In the genomic region with DNA sequence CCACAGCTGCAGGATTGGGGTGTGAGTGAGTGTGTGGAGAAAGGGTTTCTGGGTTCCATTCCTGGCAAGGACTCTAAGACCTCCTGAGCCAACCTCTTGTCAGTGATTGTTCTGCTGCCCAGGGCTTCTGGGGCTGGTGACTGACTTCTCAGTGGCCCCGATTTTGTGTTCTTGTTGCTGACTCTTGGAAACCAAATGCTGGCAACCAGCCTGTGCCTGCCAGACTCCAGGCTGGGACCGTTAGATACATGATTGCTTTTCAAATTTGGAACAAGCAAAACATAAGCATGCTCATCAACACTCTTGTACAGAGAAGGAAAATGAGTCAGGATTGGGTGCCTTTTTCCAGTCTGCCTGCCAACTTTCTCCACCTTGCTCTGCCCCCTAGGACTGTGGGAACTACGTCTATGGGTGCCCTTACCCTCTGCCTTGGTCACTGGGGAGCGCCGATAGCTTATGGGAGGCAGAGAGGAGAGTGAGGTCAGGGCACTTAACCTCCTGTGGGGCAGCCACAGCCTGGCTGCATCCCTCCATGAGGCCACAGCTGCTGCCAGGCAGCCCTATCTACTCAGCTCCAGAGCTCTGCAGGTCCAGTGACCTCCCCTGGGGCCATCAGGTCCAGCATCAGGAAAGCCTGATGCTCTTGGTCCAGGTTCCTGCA, we compare ENCODE assay signal across 10 cellular contexts. TPM values are rescaled to one million over a fixed set of nuclear protein-coding genes. Genes with fewer than 3 reads are reported as not detected.
DNase-seq lines count a peak whose midpoint lies in the region; ATAC-seq and TF ChIP-seq lines count a peak whose summit lies in the region.
"Had no signal": no experiment of that assay in that cellular context is flagged by ENCODE, and none has a peak within 500 bp of the region (broad histone marks: within the 10 kb centered on the region; RNA-seq: fewer than 3 reads in every experiment).

No MANE protein-coding gene starts in this region.

- CTCF ChIA-PET in mammary epithelial cell (lab: Charles Lee; ENCODE audit: low non-redundant PET): no interaction called here

- peak overlapping the region; percentile 25 to 69 (median 59) for H3K27ac ChIP-seq in Peyer's patch
- no peak overlapping the region for H3K27ac ChIP-seq in mammary epithelial cell (ENCODE audit: insufficient read depth, low read depth, low read length)
- H3K27ac ChIP-seq: cardiac muscle cell, HL-60 had no signal

- H3K36me3 ChIP-seq in Peyer's patch: no peaks in the 10 kb centered on the region
- no peaks in the 10 kb centered on the region for H3K36me3 ChIP-seq in mammary epithelial cell (ENCODE audit: insufficient read depth, low read length)
- H3K36me3 ChIP-seq: cardiac muscle cell had no signal

- H3K9me3 ChIP-seq in Peyer's patch: no peaks in the 10 kb centered on the region
- H3K9me3 ChIP-seq in mammary epithelial cell (replicated peaks; ENCODE audit: insufficient read depth, low read length): no peaks in the 10 kb centered on the region

- no peaks in the 10 kb centered on the region for H4K20me1 ChIP-seq in mammary epithelial cell (ENCODE audit: insufficient read depth, low read length)

- DNase-seq in Peyer's patch (peak in 1 of 3 donors; percentile 43), hippocampal formation (lab: John Stamatoyannopoulos, UW) (peak; percentile 44 to 49), mammary epithelial cell (no peak)
- DNase-seq in activated naive CD8-positive, alpha-beta T cell treated with anti-CD3 and anti-CD28 coated beads, Interleukin-2, amount 10 ng/mL, durations not matched to agents 7 days and 5 days: peak; percentile 34
- DNase-seq: NCI-H2227 treated with DMSO at 0.1 percent for 48 hours had no signal

- POLR2A ChIA-PET in activated naive CD8-positive, alpha-beta T cell treated with anti-CD3 and anti-CD28 coated beads, Interleukin-2, amount 10 ng/mL, durations not matched to agents 7 days and 5 days (lab: Charles Lee): interaction anchor here (0.9 to 3.9 kb wide), 8 partner anchors 11 to 182 kb away, joined by 3 to 61 read pairs (median 6); a partner anchor contains a TSS

- dilution Hi-C loops in mammary epithelial cell (cut with HindIII; ENCODE audit: low sequenced_read_pairs): no loop called here

- peak overlapping the region; percentile 97 for H3K27ac Mint-ChIP-seq in activated naive CD8-positive, alpha-beta T cell treated with anti-CD3 and anti-CD28 coated beads, Interleukin-2, amount 10 ng/mL, durations not matched to agents 7 days and 5 days
- peak overlapping the region; percentile 90 for H3K27ac Mint-ChIP-seq in stimulated activated naive CD8-positive, alpha-beta T cell treated with anti-CD3 and anti-CD28 coated beads, Interleukin-15, Interleukin-2, amounts not matched to agents 100 ng/mL and 50 ng/mL, for 24 hours

- peaks cover 73% of the 10 kb centered on the region for H3K4me1 Mint-ChIP-seq in activated naive CD8-positive, alpha-beta T cell treated with anti-CD3 and anti-CD28 coated beads, Interleukin-2, amount 10 ng/mL, durations not matched to agents 7 days and 5 days
- peaks cover 65% of the 10 kb centered on the region for H3K4me1 Mint-ChIP-seq in stimulated activated naive CD8-positive, alpha-beta T cell treated with anti-CD3 and anti-CD28 coated beads, Interleukin-15, Interleukin-2, amounts not matched to agents 100 ng/mL and 50 ng/mL, for 24 hours (ENCODE audit: low read depth)

- no peak overlapping the region for H3K9ac ChIP-seq in mammary epithelial cell (ENCODE audit: insufficient read depth, low read length)

- H3K4me3 ChIP-seq in Peyer's patch: no peak overlapping the region
- no peak overlapping the region for H3K4me3 ChIP-seq in mammary epithelial cell (replicated peaks in 1 of 3; ENCODE audit: insufficient read depth in 1 of 3, low read depth in 2 of 3, low read length in 3 of 3)
- H3K4me3 ChIP-seq: cardiac muscle cell had no signal

- H3K4me3 Mint-ChIP-seq in activated naive CD8-positive, alpha-beta T cell treated with anti-CD3 and anti-CD28 coated beads, Interleukin-2, amount 10 ng/mL, durations not matched to agents 7 days and 5 days: peak overlapping the region; percentile 78
- H3K4me3 Mint-ChIP-seq in stimulated activated naive CD8-positive, alpha-beta T cell treated with anti-CD3 and anti-CD28 coated beads, Interleukin-15, Interleukin-2, amounts not matched to agents 100 ng/mL and 50 ng/mL, for 24 hours: peak overlapping the region; percentile 60

- no peaks in the 10 kb centered on the region for H3K9me3 Mint-ChIP-seq in activated naive CD8-positive, alpha-beta T cell treated with anti-CD3 and anti-CD28 coated beads, Interleukin-2, amount 10 ng/mL, durations not matched to agents 7 days and 5 days
- H3K9me3 Mint-ChIP-seq in stimulated activated naive CD8-positive, alpha-beta T cell treated with anti-CD3 and anti-CD28 coated beads, Interleukin-15, Interleukin-2, amounts not matched to agents 100 ng/mL and 50 ng/mL, for 24 hours: no peaks in the 10 kb centered on the region

- H3K27me3 ChIP-seq in Peyer's patch: no peaks in the 10 kb centered on the region
- H3K27me3 ChIP-seq in mammary epithelial cell (ENCODE audit: insufficient read depth, low read length): no peaks in the 10 kb centered on the region
- H3K27me3 ChIP-seq: cardiac muscle cell had no signal

- intact Hi-C loops in mammary epithelial cell (cut with micrococcal nuclease): no loop called here

- H3K36me3 Mint-ChIP-seq in activated naive CD8-positive, alpha-beta T cell treated with anti-CD3 and anti-CD28 coated beads, Interleukin-2, amount 10 ng/mL, durations not matched to agents 7 days and 5 days: peaks cover 5% of the 10 kb centered on the region
- H3K36me3 Mint-ChIP-seq in stimulated activated naive CD8-positive, alpha-beta T cell treated with anti-CD3 and anti-CD28 coated beads, Interleukin-15, Interleukin-2, amounts not matched to agents 100 ng/mL and 50 ng/mL, for 24 hours (ENCODE audit: low read depth): no peaks in the 10 kb centered on the region

- BruUV-seq in mammary epithelial cell (replicated peaks; lab: Mats Ljungman, UMichigan): no TSS peak

- ATAC-seq in activated naive CD8-positive, alpha-beta T cell treated with anti-CD3 and anti-CD28 coated beads, Interleukin-2, amount 10 ng/mL, durations not matched to agents 7 days and 5 days (ENCODE audit: low read depth): no peak
- ATAC-seq in HG03039 (IDR thresholded peaks at IDR 0.05; ENCODE audit: unreplicated experiment) (no peak), HG03108 (IDR thresholded peaks at IDR 0.05; ENCODE audit: unreplicated experiment) (no peak)

- H3K27me3 Mint-ChIP-seq in activated naive CD8-positive, alpha-beta T cell treated with anti-CD3 and anti-CD28 coated beads, Interleukin-2, amount 10 ng/mL, durations not matched to agents 7 days and 5 days: no peaks in the 10 kb centered on the region
- no peaks in the 10 kb centered on the region for H3K27me3 Mint-ChIP-seq in stimulated activated naive CD8-positive, alpha-beta T cell treated with anti-CD3 and anti-CD28 coated beads, Interleukin-15, Interleukin-2, amounts not matched to agents 100 ng/mL and 50 ng/mL, for 24 hours

- TF ChIP-seq CTCF in Peyer's patch (IDR thresholded peaks at IDR 0.05) (no peak), mammary epithelial cell (conservative IDR thresholded peaks at IDR 0.05 in 1 of 2, IDR thresholded peaks at IDR 0.05 in 1 of 2; ENCODE audit: extremely low read depth in 1 of 2, insufficient read depth in 1 of 2, low read depth in 1 of 2, low read length in 2 of 2) (no peak)

- no peak overlapping the region for H3K4me2 ChIP-seq in mammary epithelial cell (ENCODE audit: insufficient read depth, low read depth, low read length)

- whole genome bisulfite sequencing in mammary epithelial cell (ENCODE audit: low coverage, missing lambda C conversion rate): 71% methylated on average over 4 of the region's 5 CpGs

- H3K4me1 ChIP-seq in Peyer's patch: peaks cover 0 to 19% (median 0%) of the 10 kb centered on the region in 4 donors
- peaks cover 10% of the 10 kb centered on the region for H3K4me1 ChIP-seq in mammary epithelial cell (ENCODE audit: insufficient read depth, low read length)

- H2AFZ ChIP-seq in mammary epithelial cell (ENCODE audit: low read depth, low read length): no peak overlapping the region

- in situ Hi-C loops in mammary epithelial cell (cut with MboI; ENCODE audit: low sequenced_read_pairs in 2 of 2): no loop called here

- H3K79me2 ChIP-seq in mammary epithelial cell (ENCODE audit: insufficient read depth, low read length): no peaks in the 10 kb centered on the region

- TF ChIP-seq POLR2A in Peyer's patch (IDR thresholded peaks at IDR 0.05): no peak

RNA-seq across cellular contexts. Expression of a gene that starts 39.3 kb away (rescaled TPM):
- 100 to 1,000 TPM; 263 to 745 (median 649) TPM for total RNA-seq in Peyer's patch
- not detected for total RNA-seq in activated naive CD8-positive, alpha-beta T cell treated with anti-CD3 and anti-CD28 coated beads, Interleukin-2, amount 10 ng/mL, durations not matched to agents 7 days and 5 days
- total RNA-seq in mammary epithelial cell: not detected
- not detected for polyA plus RNA-seq in mammary epithelial cell
- polyA minus RNA-seq in mammary epithelial cell: not detected
- total RNA-seq: cardiac muscle cell had no signal

Comparison
In these comparisons a context has a peak if more than half of its experiments do, and no peak if none do; other contexts are left out.
1. RNA of a gene that starts 39.3 kb away (total RNA-seq): 263 to 745 TPM in Peyer's patch; not detected in activated naive CD8-positive, alpha-beta T cell treated with anti-CD3 and anti-CD28 coated beads, Interleukin-2, amount 10 ng/mL, durations not matched to agents 7 days and 5 days and not detected in mammary epithelial cell; every median in the first group is over 100 times any median in the second.